8 cellular contexts compared by ENCODE assay signal in genomic region chr3:141486735-141487418, GRCh38. TPM values are rescaled to one million over a fixed set of nuclear protein-coding genes. Genes with fewer than 3 reads are reported as not detected.
A peak's percentile ranks its signal among the peaks of the same experiment; 100 is the strongest.
DNase-seq lines count a peak whose midpoint lies in the region; ATAC-seq and TF ChIP-seq lines count a peak whose summit lies in the region.

Gene RASA2, plus strand, starts transcription at chr3:141487027. Its CDS starts 57 bp downstream, at chr3:141487084.

- H3K36me3 Mint-ChIP-seq in activated T-cell treated with anti-CD3 and anti-CD28 coated beads, Interleukin-2, amount 50 U/mL, for 72 hours (ENCODE audit: insufficient read depth in 2 of 2), result peaks cover 4 to 8% of the 10 kb centered on the region in 2 donors
- peaks cover 45% of the 10 kb centered on the region for H3K36me3 Mint-ChIP-seq in stimulated activated effector memory CD8-positive, alpha-beta T cell treated with anti-CD3 and anti-CD28 coated beads, Interleukin-12 subunit alpha, Interleukin-12 subunit beta, amount 100 ng/mL, for 72 hours

- no peak for TF ChIP-seq EP300 in Ishikawa (IDR thresholded peaks at IDR 0.05; ENCODE audit: borderline replicate concordance)

- TF ChIP-seq POLR2A in esophagus squamous epithelium (IDR thresholded peaks at IDR 0.05), result peak in 3 of 4 donors; percentile 77 to 92 (median 91)

- H3K27me3 ChIP-seq in esophagus squamous epithelium (no peaks in the 10 kb centered on the region), muscle layer of duodenum (ENCODE audit: low read depth, low read length) (no peaks in the 10 kb centered on the region)

- no peaks in the 10 kb centered on the region for H3K9me3 Mint-ChIP-seq in activated T-cell treated with anti-CD3 and anti-CD28 coated beads, Interleukin-2, amount 50 U/mL, for 72 hours
- H3K9me3 Mint-ChIP-seq in stimulated activated effector memory CD8-positive, alpha-beta T cell treated with anti-CD3 and anti-CD28 coated beads, Interleukin-12 subunit alpha, Interleukin-12 subunit beta, amount 100 ng/mL, for 72 hours, result no peaks in the 10 kb centered on the region

- peaks cover 62% of the 10 kb centered on the region for H3K4me1 Mint-ChIP-seq in activated T-cell treated with anti-CD3 and anti-CD28 coated beads, Interleukin-2, amount 50 U/mL, for 72 hours (ENCODE audit: low read depth)
- H3K4me1 Mint-ChIP-seq in stimulated activated effector memory CD8-positive, alpha-beta T cell treated with anti-CD3 and anti-CD28 coated beads, Interleukin-12 subunit alpha, Interleukin-12 subunit beta, amount 100 ng/mL, for 72 hours, result peaks cover 61% of the 10 kb centered on the region

- H3K4me3 Mint-ChIP-seq in activated T-cell treated with anti-CD3 and anti-CD28 coated beads, Interleukin-2, amount 50 U/mL, for 72 hours, result peak within 1 kb of the TSS; percentile 92 to 100
- H3K4me3 Mint-ChIP-seq in stimulated activated effector memory CD8-positive, alpha-beta T cell treated with anti-CD3 and anti-CD28 coated beads, Interleukin-12 subunit alpha, Interleukin-12 subunit beta, amount 100 ng/mL, for 72 hours, result peak within 1 kb of the TSS; percentile 76

- H3K9me3 ChIP-seq in esophagus squamous epithelium, result no peaks in the 10 kb centered on the region
- H3K9me3 ChIP-seq in muscle layer of duodenum (ENCODE audit: control insufficient read depth in 1 of 2, low read length in 2 of 2), result no peaks in the 10 kb centered on the region

- WGBS in esophagus squamous epithelium, 2 donors, result no CpG with 5 or more reads among the region's 86 CpGs

- H3K27ac ChIP-seq in esophagus squamous epithelium (peak within 1 kb of the TSS; percentile 91 to 100 (median 98)), muscle layer of duodenum (ENCODE audit: low read length) (peak within 1 kb of the TSS; percentile 88)

- DNase-seq in DMS153 (lab: John Stamatoyannopoulos, UW), result peak; percentile 91
- peak; percentile 72 to 80 for DNase-seq in activated T-cell treated with anti-CD3 and anti-CD28 coated beads, Interleukin-2, amount 50 U/mL, for 72 hours
- DNase-seq in esophagus squamous epithelium (lab: John Stamatoyannopoulos, UW), result no peak
- peak; percentile 64 to 91 for DNase-seq in stimulated activated effector memory CD8-positive, alpha-beta T cell treated with anti-CD3 and anti-CD28 coated beads, Interleukin-12 subunit alpha, Interleukin-12 subunit beta, amount 100 ng/mL, for 72 hours (ENCODE audit: low spot score in 2 of 2)

- peaks cover 9 to 46% (median 12%) of the 10 kb centered on the region in 3 donors for H3K4me1 ChIP-seq in esophagus squamous epithelium
- peaks cover 0 to 9% of the 10 kb centered on the region in 2 donors for H3K4me1 ChIP-seq in muscle layer of duodenum (ENCODE audit: control insufficient read depth in 1 of 2, insufficient read depth in 2 of 2, low read length in 2 of 2)

- ATAC-seq in GM21528 (IDR thresholded peaks at IDR 0.05; ENCODE audit: low FRiP score, unreplicated experiment), result peak; percentile 73
- ATAC-seq in activated T-cell treated with anti-CD3 and anti-CD28 coated beads, Interleukin-2, amount 50 U/mL, for 72 hours (replicated peaks in 1 of 2), result peak; percentile 74 to 77
- ATAC-seq in stimulated activated effector memory CD8-positive, alpha-beta T cell treated with anti-CD3 and anti-CD28 coated beads, Interleukin-12 subunit alpha, Interleukin-12 subunit beta, amount 100 ng/mL, for 72 hours, result peak; percentile 83

- peak in 1 of 6 experiments; percentile 11 for TF ChIP-seq CTCF in esophagus squamous epithelium (IDR thresholded peaks at IDR 0.05)

- no peaks in the 10 kb centered on the region for H3K36me3 ChIP-seq in esophagus squamous epithelium
- H3K36me3 ChIP-seq in muscle layer of duodenum (ENCODE audit: control insufficient read depth in 1 of 2, insufficient read depth in 2 of 2, low read length in 2 of 2), result no peaks in the 10 kb centered on the region

- TF ChIP-seq RAD21 in Ishikawa (IDR thresholded peaks at IDR 0.05; ENCODE audit: low read depth), result no peak

- no peaks in the 10 kb centered on the region for H3K27me3 Mint-ChIP-seq in activated T-cell treated with anti-CD3 and anti-CD28 coated beads, Interleukin-2, amount 50 U/mL, for 72 hours (ENCODE audit: low read depth)

- H3K4me3 ChIP-seq in esophagus squamous epithelium, result peak within 1 kb of the TSS; percentile 72 to 98 (median 96)
- peak within 1 kb of the TSS; percentile 68 to 86 for H3K4me3 ChIP-seq in muscle layer of duodenum (ENCODE audit: low read depth in 1 of 2, low read length in 2 of 2)

- intact Hi-C loops in esophagus squamous epithelium (cut with DNase I), result no loop called here

- H3K27ac Mint-ChIP-seq in activated T-cell treated with anti-CD3 and anti-CD28 coated beads, Interleukin-2, amount 50 U/mL, for 72 hours, result peak within 1 kb of the TSS; percentile 99
- H3K27ac Mint-ChIP-seq in stimulated activated effector memory CD8-positive, alpha-beta T cell treated with anti-CD3 and anti-CD28 coated beads, Interleukin-12 subunit alpha, Interleukin-12 subunit beta, amount 100 ng/mL, for 72 hours, result peak within 1 kb of the TSS; percentile 93

TF ChIP-seq in Ishikawa, 13 proteins besides CTCF, POLR2A, EP300 and RAD21:
- TF ChIP-seq ZBTB7A (IDR thresholded peaks at IDR 0.05; ENCODE audit: low read depth) (no peak; the same call in 1 of the 2 replicates), TCF12 (IDR thresholded peaks at IDR 0.05; ENCODE audit: low read depth) (0 out of 2 replicates have a peak, but pooled peaks have one; percentile 24), NFIC (IDR thresholded peaks at IDR 0.05) (no peak; the same call in 1 of the 2 replicates), YY1 (IDR thresholded peaks at IDR 0.05; ENCODE audit: low read depth) (peak; percentile 87), CREB1 (IDR thresholded peaks at IDR 0.05; ENCODE audit: low read depth) (no peak), FOXM1 (IDR thresholded peaks at IDR 0.05; ENCODE audit: borderline replicate concordance, low read depth) (no peak), TAF1 (IDR thresholded peaks at IDR 0.05; ENCODE audit: low read depth) (peak; percentile 23; the same call in 1 of the 2 replicates)

TF ChIP-seq in PFSK-1, 5 proteins besides CTCF, POLR2A, EP300 and RAD21:
- TF ChIP-seq TAF1 (IDR thresholded peaks at IDR 0.05; ENCODE audit: borderline replicate concordance, insufficient read depth, low read length) (0 out of 2 replicates have a peak, but pooled peaks have one; percentile 44), REST (IDR thresholded peaks at IDR 0.05; ENCODE audit: insufficient read depth in 1 of 2, low read depth in 2 of 2, low read length in 2 of 2) (no peak)

RNA-seq across cellular contexts. Expression of gene RASA2, which starts in this region (rescaled TPM):
- polyA plus RNA-seq in PFSK-1 (2012; ENCODE audit: insufficient read length, low read depth), result 3.7 TPM
- total RNA-seq in activated T-cell treated with anti-CD3 and anti-CD28 coated beads, Interleukin-2, amount 50 U/mL, for 72 hours, result 10 to 100 TPM; 34.4 to 37.3 TPM
- total RNA-seq in esophagus squamous epithelium, result 10 to 100 TPM; 12.6 to 24.6 (median 19.4) TPM
